22 cellular contexts compared by ENCODE assay signal in genomic region chr6:169775321-169775720, GRCh38.
"Had no signal": no experiment of that assay in that cellular context is flagged by ENCODE, and none has a peak within 500 bp of the region (broad histone marks: within the 10 kb centered on the region; RNA-seq: fewer than 3 reads in every experiment).

No MANE protein-coding gene starts in this region.

- ATAC-seq: esophagus mucosa; gastrocnemius medialis; heart right ventricle; left lobe of liver; natural killer cell treated with Interleukin-12 subunit alpha and Interleukin-12 subunit beta and Interleukin-15 and Interleukin-18, amount 100 ng/mL, for 72 hours; psoas muscle; right lobe of liver; stimulated activated effector memory CD8-positive, alpha-beta T cell treated with anti-CD3 and anti-CD28 coated beads, Interleukin-12 subunit alpha, Interleukin-12 subunit beta, amount 100 ng/mL, for 72 hours; stimulated activated naive CD8-positive, alpha-beta T cell treated with anti-CD3 and anti-CD28 coated beads, Interleukin-15, Interleukin-2, amounts not matched to agents 100 U/mL and 50 U/mL, for 24 hours had no signal

- H3K27ac ChIP-seq: dorsolateral prefrontal cortex, gastrocnemius medialis, heart right ventricle, parathyroid adenoma, psoas muscle, right lobe of liver, testis, tibial nerve had no signal

- H3K4me1 Mint-ChIP-seq: mesothelial cell of epicardium; stimulated activated effector memory CD8-positive, alpha-beta T cell treated with anti-CD3 and anti-CD28 coated beads, Interleukin-12 subunit alpha, Interleukin-12 subunit beta, amount 100 ng/mL, for 72 hours had no signal

- DNase-seq: cortex of kidney; dorsolateral prefrontal cortex; effector memory CD4-positive, alpha-beta T cell; gastrocnemius medialis; heart right ventricle; hypothalamus; psoas muscle; retina; right lobe of liver; stimulated activated CD4-positive, alpha-beta T cell treated with anti-CD3 and anti-CD28 coated beads, Interleukin-4, amount 100 ng/mL, for 1 hour; stimulated activated CD8-positive, alpha-beta memory T cell treated with anti-CD3 and anti-CD28 coated beads, Interleukin-4, amount 100 ng/mL, for 48 hours; stimulated activated naive CD8-positive, alpha-beta T cell treated with anti-CD3 and anti-CD28 coated beads, Interleukin-15, Interleukin-2, amounts not matched to agents 100 U/mL and 50 U/mL, for 24 hours; testis had no signal

- H3K4me1 ChIP-seq: gastrocnemius medialis, heart right ventricle, parathyroid adenoma, psoas muscle, right lobe of liver, testis, tibial nerve had no signal

- H3K27me3 ChIP-seq: dorsolateral prefrontal cortex, gastrocnemius medialis, heart right ventricle, right lobe of liver, testis, tibial nerve had no signal

- FAIRE-seq: endometrium, islet of Langerhans had no signal

- H3K9me3 ChIP-seq: gastrocnemius medialis, heart right ventricle, psoas muscle, right lobe of liver, testis, tibial nerve had no signal

- H3K27me3 Mint-ChIP-seq: natural killer cell treated with Interleukin-12 subunit alpha and Interleukin-12 subunit beta and Interleukin-15 and Interleukin-18, amount 100 ng/mL, for 72 hours had no signal

- H3K27ac Mint-ChIP-seq: mesothelial cell of epicardium; natural killer cell treated with Interleukin-12 subunit alpha and Interleukin-12 subunit beta and Interleukin-15 and Interleukin-18, amount 100 ng/mL, for 72 hours; stimulated activated effector memory CD8-positive, alpha-beta T cell treated with anti-CD3 and anti-CD28 coated beads, Interleukin-12 subunit alpha, Interleukin-12 subunit beta, amount 100 ng/mL, for 72 hours had no signal

- H3K9me3 Mint-ChIP-seq: mesothelial cell of epicardium; natural killer cell treated with Interleukin-12 subunit alpha and Interleukin-12 subunit beta and Interleukin-15 and Interleukin-18, amount 100 ng/mL, for 72 hours; stimulated activated effector memory CD8-positive, alpha-beta T cell treated with anti-CD3 and anti-CD28 coated beads, Interleukin-12 subunit alpha, Interleukin-12 subunit beta, amount 100 ng/mL, for 72 hours had no signal

- H3K4me3 Mint-ChIP-seq: mesothelial cell of epicardium; natural killer cell treated with Interleukin-12 subunit alpha and Interleukin-12 subunit beta and Interleukin-15 and Interleukin-18, amount 100 ng/mL, for 72 hours; stimulated activated effector memory CD8-positive, alpha-beta T cell treated with anti-CD3 and anti-CD28 coated beads, Interleukin-12 subunit alpha, Interleukin-12 subunit beta, amount 100 ng/mL, for 72 hours had no signal

- H3K4me3 ChIP-seq: dorsolateral prefrontal cortex, gastrocnemius medialis, heart right ventricle, psoas muscle, right lobe of liver, testis, tibial nerve had no signal
